23 cellular contexts compared by ENCODE assay signal in genomic region chr11:46894506-46894905, GRCh38. TPM values are rescaled to one million over a fixed set of nuclear protein-coding genes. Genes with fewer than 3 reads are reported as not detected.
"Had no signal": no experiment of that assay in that cellular context is flagged by ENCODE, and none has a peak within 500 bp of the region (broad histone marks: within the 10 kb centered on the region; RNA-seq: fewer than 3 reads in every experiment).

No MANE protein-coding gene starts in this region.

- DNase-seq: activated CD4-positive, alpha-beta memory T cell treated with anti-CD3 and anti-CD28 coated beads for 36 hours; activated CD4-positive, alpha-beta T cell treated with anti-CD3 and anti-CD28 coated beads, Interleukin-2, amount 10 ng/mL, durations not matched to agents 24 days and 14 days; activated CD4-positive, CD25-positive, alpha-beta regulatory T cell treated with anti-CD3 and anti-CD28 coated beads, Interleukin-2, amount 50 U/mL, for 72 hours; activated CD8-positive, alpha-beta memory T cell treated with anti-CD3 and anti-CD28 coated beads, Interleukin-2, amount 50 U/mL, for 4 hours; activated effector memory CD4-positive, alpha-beta T cell treated with anti-CD3 and anti-CD28 coated beads, Interleukin-2, amount 50 U/mL, for 16 hours; activated naive CD4-positive, alpha-beta T cell treated with anti-CD3 and anti-CD28 coated beads for 36 hours; activated naive CD8-positive, alpha-beta T cell treated with anti-CD3 and anti-CD28 coated beads for 36 hours; activated T-cell treated with anti-CD3 and anti-CD28 coated beads, Interleukin-2, amount 50 U/mL, for 1 hour; adrenal gland; body of pancreas; cerebellar nuclear complex; colonic mucosa; effector CD8-positive, alpha-beta T cell; left lung; lower lobe of right lung; mesenchymal stem cell; naive thymus-derived CD8-positive, alpha-beta T cell; right cardiac atrium; stimulated activated CD4-positive, alpha-beta T cell treated with anti-CD3 and anti-CD28 coated beads, Interleukin-15, amount 100 ng/mL, for 24 hours; stimulated activated CD4-positive, alpha-beta T cell treated with anti-CD3 and anti-CD28 coated beads, Interleukin-2, amount 100 ng/mL, for 24 hours; stimulated activated naive CD4-positive, alpha-beta T cell; tibial artery; upper lobe of right lung had no signal

- ATAC-seq: body of pancreas; left lung; lower lobe of right lung; naive thymus-derived CD8-positive, alpha-beta T cell; right cardiac atrium; upper lobe of right lung had no signal

RNA-seq across cellular contexts. Expression of gene LRP4, which starts 23.8 kb away (rescaled TPM):
- total RNA-seq: naive thymus-derived CD8-positive, alpha-beta T cell had no signal
